1 cellular context compared by ENCODE assay signal in the genomic region with DNA sequence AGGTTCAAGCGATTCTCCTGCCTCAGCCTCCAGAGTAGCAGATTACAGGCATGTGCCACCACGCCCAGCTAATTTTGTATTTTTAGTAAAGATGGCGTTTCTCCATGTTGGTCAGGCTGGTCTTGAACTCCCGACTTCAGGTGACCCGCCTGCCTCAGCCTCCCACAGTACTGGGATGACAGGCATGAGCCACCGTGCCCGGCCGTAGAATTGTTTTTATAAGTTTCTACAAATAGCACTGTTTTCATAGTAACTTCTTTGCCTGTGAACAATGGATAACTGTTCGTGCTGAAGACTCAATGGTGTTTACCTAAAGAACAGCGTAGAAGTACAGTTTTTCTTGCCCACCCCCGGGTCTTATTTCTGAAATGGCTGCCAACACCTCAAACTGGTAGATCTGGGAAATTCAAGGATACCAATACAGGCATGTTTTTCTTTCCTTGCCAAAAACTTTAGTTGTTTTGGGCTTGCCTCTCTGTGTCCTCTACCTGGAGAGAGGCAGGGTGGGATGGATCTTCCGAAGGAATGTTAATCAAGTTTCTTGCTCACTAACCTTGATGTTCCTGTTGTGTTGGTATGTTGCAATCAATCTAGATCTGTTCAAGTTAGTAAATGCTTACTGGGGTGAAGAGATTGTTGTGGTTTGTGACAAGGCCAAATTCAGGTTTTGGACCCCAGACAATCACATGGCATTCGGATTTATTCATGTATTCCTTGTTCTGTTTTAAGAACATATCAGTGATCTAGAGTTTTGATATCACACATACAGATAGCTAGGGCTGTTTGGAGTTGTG.
A peak's percentile ranks its signal among the peaks of the same experiment; 100 is the strongest.
TF ChIP-seq lines count a peak whose summit lies in the region.

No MANE protein-coding gene starts in this region.

TF ChIP-seq in IMR-90, 13 proteins besides CTCF, POLR2A, EP300 and RAD21:
- peak; percentile 76 for TF ChIP-seq CEBPB (IDR thresholded peaks at IDR 0.05; ENCODE audit: low read depth, low read length)
- TF ChIP-seq CHD1 (IDR thresholded peaks at IDR 0.05; ENCODE audit: low read depth, low read length) = no peak
